In the genomic region with DNA sequence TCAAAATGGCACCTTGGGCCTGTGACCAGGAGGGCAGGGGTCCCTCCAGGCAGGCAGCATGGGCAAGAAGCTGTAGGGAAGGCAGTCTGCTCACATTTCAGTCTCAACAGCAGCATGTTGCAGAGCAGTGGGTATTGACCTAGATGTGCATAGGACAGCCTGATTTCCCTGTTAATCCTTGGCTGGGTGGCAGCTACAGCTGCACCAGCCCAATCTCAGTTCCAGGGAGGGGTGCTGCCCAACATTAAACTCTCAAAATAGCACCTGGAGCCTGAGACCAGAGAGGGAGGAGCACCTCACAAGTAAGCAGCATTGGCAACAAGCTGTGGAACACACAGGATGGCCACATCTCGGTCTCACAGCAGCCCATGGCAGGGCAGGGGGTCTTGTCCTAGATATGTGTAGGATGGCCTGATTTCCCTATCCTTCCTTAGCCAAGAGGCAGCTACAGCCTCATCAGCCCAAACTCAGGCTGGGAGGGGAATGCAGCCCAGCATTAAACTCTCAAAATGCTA, we compare ENCODE assay signal across 1 cellular context.
A peak's percentile ranks its signal among the peaks of the same experiment; 100 is the strongest.
TF ChIP-seq lines count a peak whose summit lies in the region.

No MANE protein-coding gene starts in this region.

TF ChIP-seq in K562, 482 proteins besides CTCF, POLR2A, EP300 and RAD21:
- TF ChIP-seq IRF2 (CRISPR knock-in tag; IDR thresholded peaks at IDR 0.05): 0 out of 2 replicates have a peak, but pooled peaks have one; percentile 39
- peak; percentile 11; the same call in 1 of the 2 replicates for TF ChIP-seq PHF8 (IDR thresholded peaks at IDR 0.05; ENCODE audit: borderline replicate concordance, low read length)
- TF ChIP-seq MEF2A (IDR thresholded peaks at IDR 0.05; ENCODE audit: control insufficient read depth, low read depth, low read length): no peak
TF ChIP-seq in K562: peak in this region for 2.
